Comparison of ENCODE assay signal across 25 cellular contexts in genomic region chr1:33842348-33842747, GRCh38. TPM values are rescaled to one million over a fixed set of nuclear protein-coding genes. Genes with fewer than 3 reads are reported as not detected.
"Had no signal": no experiment of that assay in that cellular context is flagged by ENCODE, and none has a peak within 500 bp of the region (broad histone marks: within the 10 kb centered on the region; RNA-seq: fewer than 3 reads in every experiment).

No MANE protein-coding gene starts in this region.

- H3K36me3 ChIP-seq: colonic mucosa, esophagus squamous epithelium, lower lobe of right lung, stomach, thoracic aorta had no signal

- H3K36me3 Mint-ChIP-seq: activated naive CD8-positive, alpha-beta T cell; immature natural killer cell; mesothelial cell of epicardium had no signal

- H3K4me3 ChIP-seq: body of pancreas, colonic mucosa, esophagus squamous epithelium, lower lobe of right lung, stomach, thoracic aorta had no signal

- H3K4me3 Mint-ChIP-seq: activated CD4-positive, alpha-beta memory T cell treated with anti-CD3 and anti-CD28 coated beads, Interleukin-2, amount 10 ng/mL, durations not matched to agents 7 days and 5 days; activated naive CD8-positive, alpha-beta T cell; activated T-cell treated with anti-CD3 and anti-CD28 coated beads, Interleukin-2, amount 50 U/mL, for 72 hours; immature natural killer cell; mesothelial cell of epicardium; neural crest cell; T-helper 17 cell; WTC11 had no signal

- H3K4me1 Mint-ChIP-seq: activated CD4-positive, alpha-beta memory T cell treated with anti-CD3 and anti-CD28 coated beads, Interleukin-2, amount 10 ng/mL, durations not matched to agents 7 days and 5 days; immature natural killer cell; T-helper 17 cell; WTC11 had no signal

- H3K27ac ChIP-seq: body of pancreas, colonic mucosa, esophagus squamous epithelium, foreskin keratinocyte, lower lobe of right lung, stomach, thoracic aorta had no signal

- H3K27ac Mint-ChIP-seq: activated CD4-positive, alpha-beta memory T cell treated with anti-CD3 and anti-CD28 coated beads, Interleukin-2, amount 10 ng/mL, durations not matched to agents 7 days and 5 days; activated naive CD8-positive, alpha-beta T cell; activated T-cell treated with anti-CD3 and anti-CD28 coated beads, Interleukin-2, amount 50 U/mL, for 72 hours; immature natural killer cell; mesothelial cell of epicardium; T-helper 17 cell; WTC11 had no signal

- ATAC-seq: activated T-cell treated with anti-CD3 and anti-CD28 coated beads, Interleukin-2, amount 50 U/mL, for 72 hours; body of pancreas; foreskin keratinocyte; sciatic nerve; T-helper 17 cell; WTC11 had no signal

- H3K4me1 ChIP-seq: body of pancreas, colonic mucosa, foreskin keratinocyte, lower lobe of right lung, stomach had no signal

- H3K27me3 Mint-ChIP-seq: activated CD4-positive, alpha-beta memory T cell treated with anti-CD3 and anti-CD28 coated beads, Interleukin-2, amount 10 ng/mL, durations not matched to agents 7 days and 5 days had no signal

- H3K9me3 Mint-ChIP-seq: activated CD4-positive, alpha-beta memory T cell treated with anti-CD3 and anti-CD28 coated beads, Interleukin-2, amount 10 ng/mL, durations not matched to agents 7 days and 5 days; activated T-cell treated with anti-CD3 and anti-CD28 coated beads, Interleukin-2, amount 50 U/mL, for 72 hours; mesothelial cell of epicardium; neural crest cell had no signal

- H3K27me3 ChIP-seq: body of pancreas, colonic mucosa, esophagus squamous epithelium, foreskin keratinocyte, stomach had no signal

- DNase-seq: activated CD4-positive, alpha-beta memory T cell treated with anti-CD3 and anti-CD28 coated beads, Interleukin-2, amount 10 ng/mL, durations not matched to agents 7 days and 5 days; activated CD4-positive, alpha-beta T cell treated with anti-CD3 and anti-CD28 coated beads for 4 hours; activated gamma-delta T cell; activated T-cell treated with anti-CD3 and anti-CD28 coated beads, Interleukin-2, amount 50 U/mL, for 72 hours; amniotic stem cell; body of pancreas; central memory CD4-positive, alpha-beta T cell; colonic mucosa; esophagus squamous epithelium; foreskin keratinocyte; glutamatergic neuron; lower lobe of right lung; stomach; T-helper 17 cell had no signal

- H3K9me3 ChIP-seq: body of pancreas, colonic mucosa, esophagus squamous epithelium, lower lobe of right lung, stomach, thoracic aorta had no signal

RNA-seq across cellular contexts. Expression of gene HMGB4, which starts 21.5 kb away (rescaled TPM):
- total RNA-seq: activated CD4-positive, alpha-beta memory T cell treated with anti-CD3 and anti-CD28 coated beads, Interleukin-2, amount 10 ng/mL, durations not matched to agents 7 days and 5 days; activated T-cell treated with anti-CD3 and anti-CD28 coated beads, Interleukin-2, amount 50 U/mL, for 72 hours; body of pancreas; colonic mucosa; esophagus squamous epithelium; foreskin keratinocyte; lower lobe of right lung; mesothelial cell of epicardium; myocyte; neural crest cell; osteocyte; pulmonary artery endothelial cell; sciatic nerve; stomach; T-helper 17 cell; thoracic aorta; urinary bladder; WTC11 had no signal
